Comparison of ENCODE assay signal across 1 cellular context in the genomic region with DNA sequence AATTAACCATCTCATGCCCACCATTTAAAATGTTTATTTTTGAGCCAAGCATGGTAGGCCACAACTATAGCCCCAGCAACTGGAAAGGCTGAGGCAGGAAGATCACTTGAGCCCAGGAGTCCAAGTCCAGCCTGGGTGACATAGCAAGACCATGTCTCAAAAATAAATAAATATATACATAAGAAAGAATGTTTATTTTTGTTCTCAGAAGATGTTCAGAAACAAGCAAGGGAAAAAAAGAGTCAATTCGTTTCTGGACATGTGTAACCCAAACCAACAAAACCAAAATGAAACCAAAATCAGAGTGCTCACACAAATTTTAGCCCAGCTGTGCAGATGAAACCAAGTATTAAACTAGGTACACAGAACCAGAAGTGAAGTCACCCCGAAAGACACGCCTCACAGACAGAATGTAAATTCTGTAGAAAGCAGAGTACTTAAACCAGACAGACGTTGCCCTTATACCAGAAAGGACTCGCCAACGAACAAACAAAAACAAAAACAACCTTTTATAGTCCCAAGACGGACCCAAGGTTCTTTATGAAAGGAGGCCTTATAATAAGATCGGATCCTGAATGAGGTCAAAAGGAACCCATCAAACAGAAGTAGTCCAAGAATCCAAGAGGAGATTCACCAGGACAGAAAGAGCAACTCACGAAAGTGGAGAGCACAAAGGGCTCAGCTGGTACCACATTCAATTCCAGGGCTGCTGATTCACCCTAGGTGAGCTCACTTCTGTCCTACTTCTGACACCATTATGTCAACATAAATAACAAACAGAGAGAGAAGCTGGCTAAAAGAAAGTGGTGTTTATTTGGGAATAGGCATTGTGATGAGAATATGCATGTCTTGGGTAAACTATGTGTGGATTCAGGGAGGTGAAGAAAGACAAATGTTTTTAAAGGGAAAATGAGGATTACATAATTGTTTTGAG.
TF ChIP-seq lines count a peak whose summit lies in the region.

No MANE protein-coding gene starts in this region.

TF ChIP-seq in K562, 482 proteins besides CTCF, POLR2A, EP300 and RAD21 (continued from another document):
- TF ChIP-seq, protein P1, sequence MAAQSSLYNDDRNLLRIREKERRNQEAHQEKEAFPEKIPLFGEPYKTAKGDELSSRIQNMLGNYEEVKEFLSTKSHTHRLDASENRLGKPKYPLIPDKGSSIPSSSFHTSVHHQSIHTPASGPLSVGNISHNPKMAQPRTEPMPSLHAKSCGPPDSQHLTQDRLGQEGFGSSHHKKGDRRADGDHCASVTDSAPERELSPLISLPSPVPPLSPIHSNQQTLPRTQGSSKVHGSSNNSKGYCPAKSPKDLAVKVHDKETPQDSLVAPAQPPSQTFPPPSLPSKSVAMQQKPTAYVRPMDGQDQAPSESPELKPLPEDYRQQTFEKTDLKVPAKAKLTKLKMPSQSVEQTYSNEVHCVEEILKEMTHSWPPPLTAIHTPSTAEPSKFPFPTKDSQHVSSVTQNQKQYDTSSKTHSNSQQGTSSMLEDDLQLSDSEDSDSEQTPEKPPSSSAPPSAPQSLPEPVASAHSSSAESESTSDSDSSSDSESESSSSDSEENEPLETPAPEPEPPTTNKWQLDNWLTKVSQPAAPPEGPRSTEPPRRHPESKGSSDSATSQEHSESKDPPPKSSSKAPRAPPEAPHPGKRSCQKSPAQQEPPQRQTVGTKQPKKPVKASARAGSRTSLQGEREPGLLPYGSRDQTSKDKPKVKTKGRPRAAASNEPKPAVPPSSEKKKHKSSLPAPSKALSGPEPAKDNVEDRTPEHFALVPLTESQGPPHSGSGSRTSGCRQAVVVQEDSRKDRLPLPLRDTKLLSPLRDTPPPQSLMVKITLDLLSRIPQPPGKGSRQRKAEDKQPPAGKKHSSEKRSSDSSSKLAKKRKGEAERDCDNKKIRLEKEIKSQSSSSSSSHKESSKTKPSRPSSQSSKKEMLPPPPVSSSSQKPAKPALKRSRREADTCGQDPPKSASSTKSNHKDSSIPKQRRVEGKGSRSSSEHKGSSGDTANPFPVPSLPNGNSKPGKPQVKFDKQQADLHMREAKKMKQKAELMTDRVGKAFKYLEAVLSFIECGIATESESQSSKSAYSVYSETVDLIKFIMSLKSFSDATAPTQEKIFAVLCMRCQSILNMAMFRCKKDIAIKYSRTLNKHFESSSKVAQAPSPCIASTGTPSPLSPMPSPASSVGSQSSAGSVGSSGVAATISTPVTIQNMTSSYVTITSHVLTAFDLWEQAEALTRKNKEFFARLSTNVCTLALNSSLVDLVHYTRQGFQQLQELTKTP (IDR thresholded peaks at IDR 0.05; ENCODE audit: low read depth in 1 of 2, partially characterized antibody in 2 of 2), result no peak
- TF ChIP-seq, protein P2, sequence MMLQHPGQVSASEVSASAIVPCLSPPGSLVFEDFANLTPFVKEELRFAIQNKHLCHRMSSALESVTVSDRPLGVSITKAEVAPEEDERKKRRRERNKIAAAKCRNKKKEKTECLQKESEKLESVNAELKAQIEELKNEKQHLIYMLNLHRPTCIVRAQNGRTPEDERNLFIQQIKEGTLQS (IDR thresholded peaks at IDR 0.05), result peak; percentile 82
- TF ChIP-seq, protein P2 (CRISPR knock-in tag; conservative IDR thresholded peaks at IDR 0.05), result 0 out of 2 replicates have a peak, but pooled peaks have one; percentile 30
- TF ChIP-seq ATF7 (IDR thresholded peaks at IDR 0.05) (0 out of 2 replicates have a peak, but pooled peaks have one; percentile 33), BRD4 (IDR thresholded peaks at IDR 0.05) (no peak), JUND (IDR thresholded peaks at IDR 0.05; ENCODE audit: borderline replicate concordance, low read depth, low read length) (no peak), JUND (tag; IDR thresholded peaks at IDR 0.05; ENCODE audit: borderline replicate concordance, low read depth, low read length) (peak; percentile 58; the same call in 1 of the 3 replicates), TRIM24 (IDR thresholded peaks at IDR 0.05) (peak in 1 of 2 experiments; percentile 60; a peak in 2 of 4 replicates), MBD2 (IDR thresholded peaks at IDR 0.05; ENCODE audit: borderline replicate concordance, low read depth) (no peak)
